Comparison of ENCODE assay signal across 12 cellular contexts in the genomic region with DNA sequence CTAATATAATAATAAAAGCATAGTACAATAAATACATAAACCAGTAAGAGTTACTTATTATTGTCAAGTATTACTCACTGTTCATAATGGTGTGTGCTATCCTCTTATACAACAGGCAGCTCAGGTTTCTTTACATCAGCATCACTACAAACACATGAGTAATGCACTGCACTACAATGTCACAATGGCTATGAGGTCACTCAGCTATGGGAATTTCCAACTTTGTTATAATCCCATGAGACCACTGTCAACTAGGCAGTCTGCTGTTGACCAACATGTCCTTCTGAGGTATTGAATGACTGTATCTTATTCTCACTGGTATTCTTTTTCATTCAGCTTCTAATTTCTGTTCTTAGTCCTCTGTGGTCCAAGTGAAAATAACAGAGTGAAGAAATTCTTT.
A peak's percentile ranks its signal among the peaks of the same experiment; 100 is the strongest.
DNase-seq lines count a peak whose midpoint lies in the region; ATAC-seq and TF ChIP-seq lines count a peak whose summit lies in the region.
"Had no signal": no experiment of that assay in that cellular context is flagged by ENCODE, and none has a peak within 500 bp of the region (broad histone marks: within the 10 kb centered on the region; RNA-seq: fewer than 3 reads in every experiment).

No MANE protein-coding gene starts in this region.

- H3K9me3 ChIP-seq in SJSA1 (replicated peaks) (no peaks in the 10 kb centered on the region), OCI-LY7 (ENCODE audit: low read length) (no peaks in the 10 kb centered on the region), suprapubic skin (no peaks in the 10 kb centered on the region)
- H3K9me3 ChIP-seq: spleen had no signal

- TF ChIP-seq EP300 in suprapubic skin (IDR thresholded peaks at IDR 0.05) = no peak

- CTCF ChIA-PET in OCI-LY7 (lab: Charles Lee; ENCODE audit: unreplicated experiment) = no interaction called here

- no peaks in the 10 kb centered on the region for H3K36me3 ChIP-seq in SJSA1
- no peaks in the 10 kb centered on the region for H3K36me3 ChIP-seq in OCI-LY7 (ENCODE audit: insufficient read depth, low read length)
- no peaks in the 10 kb centered on the region for H3K36me3 ChIP-seq in suprapubic skin
- H3K36me3 ChIP-seq: spleen had no signal

- H2AFZ ChIP-seq in OCI-LY7 (ENCODE audit: low read length) = no peak overlapping the region
- H2AFZ ChIP-seq: GM23338 had no signal

- POLR2A ChIA-PET in OCI-LY7 (lab: Charles Lee) = no interaction called here

- no peak for TF ChIP-seq CTCF in OCI-LY7 (conservative IDR thresholded peaks at IDR 0.05; ENCODE audit: low read length)
- TF ChIP-seq CTCF in suprapubic skin (IDR thresholded peaks at IDR 0.05) = no peak

- H3K79me2 ChIP-seq in OCI-LY7 (ENCODE audit: insufficient read depth, low read depth, low read length) = no peaks in the 10 kb centered on the region

- DNase-seq in ELR (ENCODE audit: low read depth) (peak; percentile 93), SJSA1 (ENCODE audit: low read depth in 1 of 2, low spot score in 2 of 2) (peak; percentile 52 to 71), iris pigment epithelial cell (ENCODE audit: low read depth) (peak; percentile 98), head of caudate nucleus (no peak), OCI-LY7 (ENCODE audit: low spot score) (no peak), suprapubic skin (ENCODE audit: low spot score in 2 of 2) (no peak), left ventricle myocardium superior (no peak)
- DNase-seq: activated naive CD4-positive, alpha-beta T cell treated with anti-CD3 and anti-CD28 coated beads, Interleukin-2, amount 50 U/mL, for 16 hours; NK-92 treated with Interleukin-12 subunit alpha and Interleukin-12 subunit beta, amount 100 ng/mL, for 24 hours; spleen had no signal

- H3K27me3 ChIP-seq in SJSA1 (replicated peaks) (no peaks in the 10 kb centered on the region), suprapubic skin (no peaks in the 10 kb centered on the region)
- H3K27me3 ChIP-seq: spleen had no signal

- ATAC-seq in HG02759 (IDR thresholded peaks at IDR 0.05; ENCODE audit: unreplicated experiment) (peak; percentile 82), left ventricle myocardium superior (no peak)
- ATAC-seq: GM23338 had no signal

- no peaks in the 10 kb centered on the region for H4K20me1 ChIP-seq in OCI-LY7 (ENCODE audit: insufficient read depth, low read length)

- H3K4me1 ChIP-seq in SJSA1 (replicated peaks) (peaks cover 27% of the 10 kb centered on the region), OCI-LY7 (ENCODE audit: insufficient read depth, low read length, poor library complexity, severe bottlenecking) (no peaks in the 10 kb centered on the region), suprapubic skin (no peaks in the 10 kb centered on the region)
- H3K4me1 ChIP-seq: spleen had no signal

- BruUV-seq in OCI-LY7 (replicated peaks; lab: Mats Ljungman, UMichigan) = no TSS peak

- no peak overlapping the region for H3K4me2 ChIP-seq in OCI-LY7 (ENCODE audit: low read length)
- H3K4me2 ChIP-seq: GM23338 had no signal

- TF ChIP-seq POLR2A in suprapubic skin (IDR thresholded peaks at IDR 0.05) = no peak

- H3K27ac ChIP-seq in SJSA1 = peak overlapping the region; percentile 46
- no peak overlapping the region for H3K27ac ChIP-seq in OCI-LY7 (ENCODE audit: low read depth, low read length, poor library complexity, severe bottlenecking)
- no peak overlapping the region for H3K27ac ChIP-seq in suprapubic skin
- H3K27ac ChIP-seq: spleen had no signal

- intact Hi-C loops in head of caudate nucleus (cut with DNase I) (no loop called here), OCI-LY7 (cut with micrococcal nuclease; ENCODE audit: unreplicated experiment) (no loop called here), left ventricle myocardium superior (cut with micrococcal nuclease) (no loop called here)

- H3K4me3 ChIP-seq in SJSA1 = no peak overlapping the region
- H3K4me3 ChIP-seq in OCI-LY7 (ENCODE audit: low read depth, low read length, poor library complexity, severe bottlenecking) = no peak overlapping the region
- H3K4me3 ChIP-seq in suprapubic skin = no peak overlapping the region
- H3K4me3 ChIP-seq: GM23338, spleen had no signal

- no peaks in the 10 kb centered on the region for H3K9me2 ChIP-seq in OCI-LY7 (ENCODE audit: insufficient read depth, low read length)

Comparison
In these comparisons a context has a peak if more than half of its experiments do, and no peak if none do; other contexts are left out.
1. DNase-seq: peak in ELR (single experiment), SJSA1 (2 of 2) and iris pigment epithelial cell (single experiment); none in head of caudate nucleus (0 of 42), OCI-LY7 (single experiment), suprapubic skin (0 of 2) and left ventricle myocardium superior (single experiment).